Comparison of ENCODE assay signal across 1 cellular context in the genomic region with DNA sequence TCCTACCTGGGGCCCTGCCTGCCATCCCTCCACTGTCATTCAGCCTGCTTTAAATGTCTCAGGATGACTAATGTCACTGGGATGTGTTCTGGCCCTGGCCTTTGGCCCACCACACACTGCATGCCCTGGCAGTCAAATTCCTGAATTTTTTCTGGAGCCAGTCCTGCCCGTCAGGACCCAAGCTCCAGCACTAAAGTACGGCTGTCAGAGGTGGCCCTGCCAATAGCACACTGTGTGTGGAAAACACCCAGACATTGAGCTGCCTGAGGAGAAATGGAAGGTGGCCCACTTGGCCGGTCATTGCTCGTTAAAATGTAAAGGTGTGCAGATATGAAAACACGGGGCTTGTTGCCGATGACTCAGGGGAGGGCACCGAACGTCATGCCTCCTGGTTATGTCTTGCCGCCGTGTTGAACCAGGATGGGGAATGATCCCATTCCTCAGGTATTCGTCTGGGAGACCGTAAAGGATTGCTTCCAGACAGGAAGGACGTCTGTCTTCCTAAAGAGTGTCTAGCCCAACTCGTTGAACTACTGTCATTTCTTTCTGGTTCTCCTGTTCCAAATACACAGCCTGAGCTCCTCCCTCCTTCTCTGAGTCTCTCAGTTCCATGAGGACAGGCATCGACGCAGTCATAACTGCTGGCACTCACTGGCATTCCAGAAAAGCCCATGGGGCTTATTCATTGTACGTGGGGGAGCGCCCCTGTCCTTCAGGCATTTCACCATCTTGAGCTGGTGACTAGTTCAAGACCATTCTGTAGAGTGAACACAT.
TF ChIP-seq lines count a peak whose summit lies in the region.

No MANE protein-coding gene starts in this region.

TF ChIP-seq in HCT116, 20 proteins besides CTCF, POLR2A, EP300 and RAD21 (continued from another document):
- TF ChIP-seq, protein P1, sequence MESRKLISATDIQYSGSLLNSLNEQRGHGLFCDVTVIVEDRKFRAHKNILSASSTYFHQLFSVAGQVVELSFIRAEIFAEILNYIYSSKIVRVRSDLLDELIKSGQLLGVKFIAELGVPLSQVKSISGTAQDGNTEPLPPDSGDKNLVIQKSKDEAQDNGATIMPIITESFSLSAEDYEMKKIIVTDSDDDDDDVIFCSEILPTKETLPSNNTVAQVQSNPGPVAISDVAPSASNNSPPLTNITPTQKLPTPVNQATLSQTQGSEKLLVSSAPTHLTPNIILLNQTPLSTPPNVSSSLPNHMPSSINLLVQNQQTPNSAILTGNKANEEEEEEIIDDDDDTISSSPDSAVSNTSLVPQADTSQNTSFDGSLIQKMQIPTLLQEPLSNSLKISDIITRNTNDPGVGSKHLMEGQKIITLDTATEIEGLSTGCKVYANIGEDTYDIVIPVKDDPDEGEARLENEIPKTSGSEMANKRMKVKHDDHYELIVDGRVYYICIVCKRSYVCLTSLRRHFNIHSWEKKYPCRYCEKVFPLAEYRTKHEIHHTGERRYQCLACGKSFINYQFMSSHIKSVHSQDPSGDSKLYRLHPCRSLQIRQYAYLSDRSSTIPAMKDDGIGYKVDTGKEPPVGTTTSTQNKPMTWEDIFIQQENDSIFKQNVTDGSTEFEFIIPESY (IDR thresholded peaks at IDR 0.05; ENCODE audit: extremely low read depth, insufficient replicate concordance, low read length): no peak
- peak; percentile 46 for TF ChIP-seq FOSL1 (IDR thresholded peaks at IDR 0.05; ENCODE audit: low read depth)
- TF ChIP-seq, protein P2, sequence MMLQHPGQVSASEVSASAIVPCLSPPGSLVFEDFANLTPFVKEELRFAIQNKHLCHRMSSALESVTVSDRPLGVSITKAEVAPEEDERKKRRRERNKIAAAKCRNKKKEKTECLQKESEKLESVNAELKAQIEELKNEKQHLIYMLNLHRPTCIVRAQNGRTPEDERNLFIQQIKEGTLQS (IDR thresholded peaks at IDR 0.05): no peak
- no peak; the same call in 1 of the 2 replicates for TF ChIP-seq SIN3A (IDR thresholded peaks at IDR 0.05; ENCODE audit: low read depth)
- no peak for TF ChIP-seq ZFX (IDR thresholded peaks at IDR 0.05)
- TF ChIP-seq EZH2 (IDR thresholded peaks at IDR 0.05): no peak
- TF ChIP-seq ZNF274 (IDR thresholded peaks at IDR 0.05; ENCODE audit: low read depth, low read length): no peak
- no peak for TF ChIP-seq SP1 (IDR thresholded peaks at IDR 0.05; ENCODE audit: low read depth)
- TF ChIP-seq EZH2phosphoT487 (IDR thresholded peaks at IDR 0.05; ENCODE audit: borderline replicate concordance): no peak
- TF ChIP-seq SRF (IDR thresholded peaks at IDR 0.05; ENCODE audit: low read depth): no peak
